ENCODE assay signal across 1 cellular context in the genomic region with DNA sequence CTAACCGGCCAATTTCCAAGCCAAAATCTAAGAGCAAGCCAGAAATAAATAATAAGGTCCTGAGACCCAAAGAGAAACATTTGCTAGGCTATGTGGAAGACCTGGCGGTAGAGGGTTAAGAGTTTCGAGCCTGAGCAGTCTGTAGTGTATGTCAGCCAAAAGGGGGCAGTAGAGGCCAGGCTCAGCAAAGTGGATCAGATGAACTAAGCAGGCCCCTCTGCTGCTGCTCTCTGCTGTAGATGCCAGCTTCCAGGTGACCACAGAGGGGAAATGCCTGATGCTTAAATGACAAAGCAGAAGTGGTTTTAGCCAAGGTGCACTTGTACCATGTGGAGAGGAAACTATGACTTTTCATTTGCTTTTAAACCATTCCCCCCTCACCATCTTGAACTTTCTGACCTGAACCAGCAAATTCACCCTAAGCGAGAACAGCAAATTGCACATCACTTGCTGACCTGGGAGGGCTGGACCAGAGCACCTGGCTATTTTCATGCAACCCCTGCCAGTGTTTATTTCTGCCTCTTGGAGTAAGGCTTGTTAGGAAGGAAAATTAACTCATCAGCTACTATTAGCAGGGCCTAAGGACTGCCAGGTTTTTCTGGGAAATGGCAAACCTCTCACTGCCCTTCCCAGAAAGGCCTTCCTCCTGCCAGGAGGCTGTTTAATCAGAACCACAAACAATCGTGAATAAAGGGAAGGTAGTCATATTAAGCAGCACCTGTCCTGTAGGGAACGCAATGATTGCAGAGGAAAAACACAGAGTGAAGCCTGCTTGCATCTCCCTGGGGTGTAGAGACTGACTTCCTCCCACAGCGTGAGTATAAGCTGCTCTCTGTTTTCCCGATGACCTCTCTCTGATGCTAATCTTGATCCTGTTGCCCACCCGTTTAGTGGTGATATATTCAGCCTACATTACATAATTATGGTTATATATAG.
TF ChIP-seq lines count a peak whose summit lies in the region.

No MANE protein-coding gene starts in this region.

TF ChIP-seq in H1, 55 proteins besides CTCF, POLR2A, EP300 and RAD21:
- no peak for TF ChIP-seq NANOG (IDR thresholded peaks at IDR 0.05; ENCODE audit: insufficient read depth, low read depth, low read length, poor library complexity, severe bottlenecking)
- no peak for TF ChIP-seq CBX8 (IDR thresholded peaks at IDR 0.05; ENCODE audit: borderline replicate concordance, low read depth, low read length)
- no peak; the same call in 1 of the 2 replicates for TF ChIP-seq BACH1 (IDR thresholded peaks at IDR 0.05; ENCODE audit: low read length)
- TF ChIP-seq RXRA (IDR thresholded peaks at IDR 0.05; ENCODE audit: insufficient read depth, low read depth, low read length): no peak
- TF ChIP-seq NRF1 (IDR thresholded peaks at IDR 0.05; ENCODE audit: low read depth, low read length): no peak
- TF ChIP-seq TEAD4 (IDR thresholded peaks at IDR 0.05; ENCODE audit: low read depth, low read length): 0 out of 2 replicates have a peak, but pooled peaks have one; percentile 21
- no peak for TF ChIP-seq SAP30 (IDR thresholded peaks at IDR 0.05; ENCODE audit: insufficient read depth, insufficient replicate concordance, low read length)
- TF ChIP-seq, protein P1, sequence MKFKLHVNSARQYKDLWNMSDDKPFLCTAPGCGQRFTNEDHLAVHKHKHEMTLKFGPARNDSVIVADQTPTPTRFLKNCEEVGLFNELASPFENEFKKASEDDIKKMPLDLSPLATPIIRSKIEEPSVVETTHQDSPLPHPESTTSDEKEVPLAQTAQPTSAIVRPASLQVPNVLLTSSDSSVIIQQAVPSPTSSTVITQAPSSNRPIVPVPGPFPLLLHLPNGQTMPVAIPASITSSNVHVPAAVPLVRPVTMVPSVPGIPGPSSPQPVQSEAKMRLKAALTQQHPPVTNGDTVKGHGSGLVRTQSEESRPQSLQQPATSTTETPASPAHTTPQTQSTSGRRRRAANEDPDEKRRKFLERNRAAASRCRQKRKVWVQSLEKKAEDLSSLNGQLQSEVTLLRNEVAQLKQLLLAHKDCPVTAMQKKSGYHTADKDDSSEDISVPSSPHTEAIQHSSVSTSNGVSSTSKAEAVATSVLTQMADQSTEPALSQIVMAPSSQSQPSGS (IDR thresholded peaks at IDR 0.05; ENCODE audit: low read length): 0 out of 2 replicates have a peak, but pooled peaks have one; percentile 39
- TF ChIP-seq TAF7 (optimal IDR thresholded peaks at IDR 0.05; ENCODE audit: borderline replicate concordance, low read depth, low read length): no peak
- TF ChIP-seq YY1 (IDR thresholded peaks at IDR 0.05; ENCODE audit: low read depth, low read length): 0 out of 2 replicates have a peak, but pooled peaks have one; percentile 13
- TF ChIP-seq SIN3A (conservative IDR thresholded peaks at IDR 0.05 in 1 of 2, IDR thresholded peaks at IDR 0.05 in 1 of 2; ENCODE audit: low read depth in 1 of 2, low read length in 2 of 2): no peak
- no peak for TF ChIP-seq SP4 (IDR thresholded peaks at IDR 0.05; ENCODE audit: low read length)
- TF ChIP-seq SP2 (IDR thresholded peaks at IDR 0.05; ENCODE audit: low read length): no peak
- TF ChIP-seq ASH2L (IDR thresholded peaks at IDR 0.05; ENCODE audit: low read length): peak; percentile 28
- peak; percentile 44; the same call in 1 of the 2 replicates for TF ChIP-seq JUND (IDR thresholded peaks at IDR 0.05; ENCODE audit: low read length)
- TF ChIP-seq ZNF274 (IDR thresholded peaks at IDR 0.05; ENCODE audit: borderline replicate concordance, extremely low read depth, low read length): no peak
- TF ChIP-seq KDM4A (IDR thresholded peaks at IDR 0.05; ENCODE audit: low read depth, low read length, severe bottlenecking): no peak
- TF ChIP-seq BRCA1 (IDR thresholded peaks at IDR 0.05; ENCODE audit: low read depth, low read length): no peak; the same call in 1 of the 2 replicates
- TF ChIP-seq SP1 (IDR thresholded peaks at IDR 0.05; ENCODE audit: low read depth, low read length): 0 out of 2 replicates have a peak, but pooled peaks have one; percentile 15
- TF ChIP-seq, protein P2, sequence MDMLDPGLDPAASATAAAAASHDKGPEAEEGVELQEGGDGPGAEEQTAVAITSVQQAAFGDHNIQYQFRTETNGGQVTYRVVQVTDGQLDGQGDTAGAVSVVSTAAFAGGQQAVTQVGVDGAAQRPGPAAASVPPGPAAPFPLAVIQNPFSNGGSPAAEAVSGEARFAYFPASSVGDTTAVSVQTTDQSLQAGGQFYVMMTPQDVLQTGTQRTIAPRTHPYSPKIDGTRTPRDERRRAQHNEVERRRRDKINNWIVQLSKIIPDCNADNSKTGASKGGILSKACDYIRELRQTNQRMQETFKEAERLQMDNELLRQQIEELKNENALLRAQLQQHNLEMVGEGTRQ (IDR thresholded peaks at IDR 0.05; ENCODE audit: low read length): no peak
- peak; percentile 18; the same call in 1 of the 2 replicates for TF ChIP-seq MAFK (IDR thresholded peaks at IDR 0.05; ENCODE audit: low read depth, low read length)
- TF ChIP-seq, protein P3, sequence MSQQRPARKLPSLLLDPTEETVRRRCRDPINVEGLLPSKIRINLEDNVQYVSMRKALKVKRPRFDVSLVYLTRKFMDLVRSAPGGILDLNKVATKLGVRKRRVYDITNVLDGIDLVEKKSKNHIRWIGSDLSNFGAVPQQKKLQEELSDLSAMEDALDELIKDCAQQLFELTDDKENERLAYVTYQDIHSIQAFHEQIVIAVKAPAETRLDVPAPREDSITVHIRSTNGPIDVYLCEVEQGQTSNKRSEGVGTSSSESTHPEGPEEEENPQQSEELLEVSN (IDR thresholded peaks at IDR 0.05): no peak
TF ChIP-seq in H1: peak in this region for 7.
